ENCODE assay signal across 16 cellular contexts in the genomic region with DNA sequence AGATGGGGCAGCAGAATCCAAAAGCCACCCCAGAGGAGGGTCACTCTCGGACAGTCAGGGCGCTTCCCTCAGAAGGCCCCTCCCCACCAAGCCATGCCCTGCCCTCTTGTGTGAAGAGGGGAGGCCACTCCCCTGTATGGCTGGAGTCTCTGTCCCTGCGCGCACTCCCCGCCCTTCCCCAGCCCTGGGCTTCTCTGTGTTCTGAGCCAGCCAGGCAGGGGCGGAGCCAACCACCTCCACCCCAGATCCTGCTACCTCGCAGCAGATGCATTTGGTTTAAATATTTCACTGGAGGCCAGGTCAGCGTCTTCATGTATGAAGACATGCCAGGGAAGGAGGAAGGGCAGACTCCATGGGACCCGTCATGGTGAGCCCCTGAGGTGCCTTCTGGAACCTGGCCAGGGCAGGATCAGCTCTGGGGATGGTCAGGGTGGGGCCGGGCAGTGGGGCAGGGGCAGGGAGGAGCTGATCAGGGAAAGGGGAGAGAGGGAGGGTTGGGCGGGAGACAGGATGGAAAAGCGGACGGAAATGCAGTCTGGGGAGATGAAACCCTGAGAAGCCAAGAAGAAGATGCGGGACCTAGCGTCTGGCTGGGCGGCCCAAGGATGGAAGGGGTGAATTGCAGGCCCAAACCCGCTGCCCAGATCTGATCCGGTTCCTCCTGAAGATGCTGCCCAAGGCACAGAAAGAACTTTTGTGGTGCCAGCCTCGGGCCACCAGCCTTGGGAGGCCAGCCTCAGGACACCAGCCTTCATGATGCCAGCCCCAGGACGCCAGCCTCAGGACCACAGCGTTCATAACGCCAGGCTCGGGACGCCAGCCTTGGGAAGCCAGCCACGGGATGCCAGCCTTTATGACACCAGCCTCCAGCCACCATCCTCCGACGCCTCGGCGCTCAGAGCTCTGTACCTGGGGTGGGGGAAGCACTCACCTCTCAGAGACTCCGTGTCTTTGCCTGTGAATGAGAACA.
DNase-seq lines count a peak whose midpoint lies in the region; ATAC-seq and TF ChIP-seq lines count a peak whose summit lies in the region.
"Had no signal": no experiment of that assay in that cellular context is flagged by ENCODE, and none has a peak within 500 bp of the region (broad histone marks: within the 10 kb centered on the region; RNA-seq: fewer than 3 reads in every experiment).

No MANE protein-coding gene starts in this region.

- H3K27me3 Mint-ChIP-seq in activated naive CD8-positive, alpha-beta T cell treated with anti-CD3 and anti-CD28 coated beads, Interleukin-2, amount 10 ng/mL, durations not matched to agents 7 days and 5 days = peaks cover 51% of the 10 kb centered on the region
- H3K27me3 Mint-ChIP-seq in activated naive CD8-positive, alpha-beta T cell treated with anti-CD3 and anti-CD28 coated beads, Interleukin-2, amount 50 U/mL, for 24 hours = peaks cover 56% of the 10 kb centered on the region
- H3K27me3 Mint-ChIP-seq in glutamatergic neuron (ENCODE audit: unreplicated experiment) = peaks cover 12% of the 10 kb centered on the region

- no peak overlapping the region for H3K4me3 Mint-ChIP-seq in activated naive CD8-positive, alpha-beta T cell treated with anti-CD3 and anti-CD28 coated beads, Interleukin-2, amount 10 ng/mL, durations not matched to agents 7 days and 5 days
- H3K4me3 Mint-ChIP-seq in activated naive CD8-positive, alpha-beta T cell treated with anti-CD3 and anti-CD28 coated beads, Interleukin-2, amount 50 U/mL, for 24 hours = no peak overlapping the region
- H3K4me3 Mint-ChIP-seq in glutamatergic neuron (ENCODE audit: unreplicated experiment) = no peak overlapping the region
- H3K4me3 Mint-ChIP-seq: activated naive CD4-positive, alpha-beta T cell treated with anti-CD3 and anti-CD28 coated beads, Interleukin-2, amount 10 ng/mL, durations not matched to agents 7 days and 5 days; neural crest cell had no signal

- intact Hi-C loops in sciatic nerve (cut with DNase I) = loop anchor here (5.0 kb wide), 1 partner anchor 791 kb away; no protein-coding TSS in a partner anchor

- POLR2A ChIA-PET in activated naive CD8-positive, alpha-beta T cell treated with anti-CD3 and anti-CD28 coated beads, Interleukin-2, amount 10 ng/mL, durations not matched to agents 7 days and 5 days (lab: Charles Lee) = no interaction called here

- H3K36me3 Mint-ChIP-seq in activated naive CD8-positive, alpha-beta T cell treated with anti-CD3 and anti-CD28 coated beads, Interleukin-2, amount 10 ng/mL, durations not matched to agents 7 days and 5 days = no peaks in the 10 kb centered on the region
- H3K36me3 Mint-ChIP-seq in activated naive CD8-positive, alpha-beta T cell treated with anti-CD3 and anti-CD28 coated beads, Interleukin-2, amount 50 U/mL, for 24 hours (ENCODE audit: low read depth) = no peaks in the 10 kb centered on the region
- peaks cover 16% of the 10 kb centered on the region for H3K36me3 Mint-ChIP-seq in glutamatergic neuron (ENCODE audit: unreplicated experiment)

- ATAC-seq in activated naive CD8-positive, alpha-beta T cell treated with anti-CD3 and anti-CD28 coated beads, Interleukin-2, amount 10 ng/mL, durations not matched to agents 7 days and 5 days (ENCODE audit: low read depth) = no peak
- ATAC-seq in activated naive CD8-positive, alpha-beta T cell treated with anti-CD3 and anti-CD28 coated beads, Interleukin-2, amount 50 U/mL, for 24 hours = no peak
- ATAC-seq in sciatic nerve = no peak
- no peak for ATAC-seq in HG02678 (IDR thresholded peaks at IDR 0.05; ENCODE audit: unreplicated experiment)
- ATAC-seq in GM21367 (IDR thresholded peaks at IDR 0.05; ENCODE audit: unreplicated experiment) = no peak
- ATAC-seq: PC-3 had no signal

- H3K9me3 Mint-ChIP-seq in activated naive CD8-positive, alpha-beta T cell treated with anti-CD3 and anti-CD28 coated beads, Interleukin-2, amount 10 ng/mL, durations not matched to agents 7 days and 5 days = peaks cover 5% of the 10 kb centered on the region
- H3K9me3 Mint-ChIP-seq in activated naive CD8-positive, alpha-beta T cell treated with anti-CD3 and anti-CD28 coated beads, Interleukin-2, amount 50 U/mL, for 24 hours = peaks cover 6% of the 10 kb centered on the region
- H3K9me3 Mint-ChIP-seq in glutamatergic neuron (ENCODE audit: unreplicated experiment) = peaks cover 5% of the 10 kb centered on the region

- peak; percentile 9 for DNase-seq in activated naive CD8-positive, alpha-beta T cell treated with anti-CD3 and anti-CD28 coated beads, Interleukin-2, amount 10 ng/mL, durations not matched to agents 7 days and 5 days
- DNase-seq in activated naive CD8-positive, alpha-beta T cell treated with anti-CD3 and anti-CD28 coated beads, Interleukin-2, amount 50 U/mL, for 24 hours = no peak
- DNase-seq in NCI-H526 (lab: John Stamatoyannopoulos, UW) = peak; percentile 14 to 72
- DNase-seq in glutamatergic neuron = peak; percentile 44
- peak; percentile 53 for DNase-seq in sciatic nerve (ENCODE audit: low spot score)
- DNase-seq in foreskin melanocyte = no peak
- DNase-seq: activated naive CD4-positive, alpha-beta T cell treated with anti-CD3 and anti-CD28 coated beads, Interleukin-2, amount 10 ng/mL, durations not matched to agents 7 days and 5 days; GM23248; hypothalamus; IMR-90; NCI-H1048; PC-3; SW 1271 had no signal

- peaks cover 2% of the 10 kb centered on the region for H3K4me1 Mint-ChIP-seq in activated naive CD8-positive, alpha-beta T cell treated with anti-CD3 and anti-CD28 coated beads, Interleukin-2, amount 10 ng/mL, durations not matched to agents 7 days and 5 days
- H3K4me1 Mint-ChIP-seq in activated naive CD8-positive, alpha-beta T cell treated with anti-CD3 and anti-CD28 coated beads, Interleukin-2, amount 50 U/mL, for 24 hours = peaks cover 3% of the 10 kb centered on the region
- H3K4me1 Mint-ChIP-seq in glutamatergic neuron (ENCODE audit: low read depth, unreplicated experiment) = peaks cover 6% of the 10 kb centered on the region

- TF ChIP-seq CTCF in glutamatergic neuron (IDR thresholded peaks at IDR 0.05; ENCODE audit: partially characterized antibody, unreplicated experiment) = no peak

- no peak overlapping the region for H3K27ac Mint-ChIP-seq in activated naive CD8-positive, alpha-beta T cell treated with anti-CD3 and anti-CD28 coated beads, Interleukin-2, amount 10 ng/mL, durations not matched to agents 7 days and 5 days
- H3K27ac Mint-ChIP-seq in activated naive CD8-positive, alpha-beta T cell treated with anti-CD3 and anti-CD28 coated beads, Interleukin-2, amount 50 U/mL, for 24 hours = no peak overlapping the region
- no peak overlapping the region for H3K27ac Mint-ChIP-seq in glutamatergic neuron (ENCODE audit: unreplicated experiment)
- H3K27ac Mint-ChIP-seq: activated naive CD4-positive, alpha-beta T cell treated with anti-CD3 and anti-CD28 coated beads, Interleukin-2, amount 10 ng/mL, durations not matched to agents 7 days and 5 days had no signal

Comparison
In these comparisons a context has a peak if more than half of its experiments do, and no peak if none do; other contexts are left out.
1. DNase-seq: peak in activated naive CD8-positive, alpha-beta T cell treated with anti-CD3 and anti-CD28 coated beads, Interleukin-2, amount 10 ng/mL, durations not matched to agents 7 days and 5 days (single experiment), NCI-H526 (2 of 2), glutamatergic neuron (single experiment) and sciatic nerve (single experiment); none in activated naive CD8-positive, alpha-beta T cell treated with anti-CD3 and anti-CD28 coated beads, Interleukin-2, amount 50 U/mL, for 24 hours (single experiment) and foreskin melanocyte (single experiment).